ENCODE assay signal across 17 cellular contexts in the genomic region with DNA sequence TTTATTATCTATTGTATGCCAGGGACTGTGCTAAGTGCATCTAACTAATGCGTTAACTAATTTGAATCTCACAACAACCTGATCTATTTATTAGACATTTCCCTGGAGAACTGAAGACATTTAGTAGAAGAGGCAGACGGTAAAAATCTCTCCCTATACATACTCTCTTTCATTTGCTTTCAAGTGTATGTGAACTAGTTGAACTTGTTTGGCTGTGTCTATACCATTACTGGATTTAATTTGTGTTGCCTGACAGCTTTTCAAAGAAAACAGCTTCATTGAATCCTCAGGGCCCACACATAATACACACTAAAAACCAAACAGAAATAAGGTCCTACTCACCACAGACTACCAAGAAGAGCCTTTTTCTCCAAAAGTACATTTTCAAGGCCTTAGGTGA.
DNase-seq lines count a peak whose midpoint lies in the region; ATAC-seq, FAIRE-seq and TF ChIP-seq lines count a peak whose summit lies in the region.
"Had no signal": no experiment of that assay in that cellular context is flagged by ENCODE, and none has a peak within 500 bp of the region (broad histone marks: within the 10 kb centered on the region; RNA-seq: fewer than 3 reads in every experiment).

No MANE protein-coding gene starts in this region.

- H3K4me2 ChIP-seq in smooth muscle cell, result peak overlapping the region; percentile 70

- H3K9ac ChIP-seq in smooth muscle cell (ENCODE audit: low read depth) (peak overlapping the region; percentile 39), kidney (ENCODE audit: low read length in 2 of 2) (no peak overlapping the region)

- no peak overlapping the region for H3K4me3 Mint-ChIP-seq in HFFc6
- H3K4me3 Mint-ChIP-seq: CD8-positive, alpha-beta T cell had no signal

- H3K4me3 ChIP-seq in SJSA1 (no peak overlapping the region), smooth muscle cell (no peak overlapping the region), kidney (ENCODE audit: low read length in 2 of 2) (no peak overlapping the region)
- H3K4me3 ChIP-seq: MG63 had no signal

- H3K36me3 ChIP-seq in SJSA1, result no peaks in the 10 kb centered on the region
- no peaks in the 10 kb centered on the region for H3K36me3 ChIP-seq in smooth muscle cell (ENCODE audit: low read depth)
- no peaks in the 10 kb centered on the region for H3K36me3 ChIP-seq in kidney (ENCODE audit: control insufficient read depth in 1 of 2, insufficient read depth in 2 of 2, low read length in 2 of 2)

- H3K27me3 ChIP-seq in SJSA1 (replicated peaks) (no peaks in the 10 kb centered on the region), smooth muscle cell (ENCODE audit: low read depth) (no peaks in the 10 kb centered on the region)
- H3K27me3 ChIP-seq: MG63 had no signal

- H3F3A ChIP-seq in smooth muscle cell (ENCODE audit: low read depth), result no peaks in the 10 kb centered on the region

- no peak for FAIRE-seq in kidney (lab: Jason Lieb, UNC)
- FAIRE-seq: GM12892 had no signal

- peaks cover 12% of the 10 kb centered on the region for H3K9me3 Mint-ChIP-seq in HFFc6

- H3K27ac Mint-ChIP-seq in HFFc6, result peak overlapping the region; percentile 95
- H3K27ac Mint-ChIP-seq: CD8-positive, alpha-beta T cell had no signal

- peaks cover 13% of the 10 kb centered on the region for H3K4me1 ChIP-seq in SJSA1 (replicated peaks)
- H3K4me1 ChIP-seq in smooth muscle cell (ENCODE audit: low read depth), result no peaks in the 10 kb centered on the region
- no peaks in the 10 kb centered on the region for H3K4me1 ChIP-seq in kidney (ENCODE audit: control insufficient read depth in 1 of 2, insufficient read depth in 1 of 2, low read depth in 1 of 2, low read length in 2 of 2)

- H2AFZ ChIP-seq in smooth muscle cell (ENCODE audit: low read depth), result no peak overlapping the region

- H3K79me2 ChIP-seq in smooth muscle cell (ENCODE audit: low read depth), result no peaks in the 10 kb centered on the region

- TF ChIP-seq CTCF in HFFc6 (IDR thresholded peaks at IDR 0.05), result no peak
- no peak for TF ChIP-seq CTCF in smooth muscle cell (IDR thresholded peaks at IDR 0.05; ENCODE audit: borderline replicate concordance, insufficient read depth, poor library complexity, severe bottlenecking)
- TF ChIP-seq CTCF in kidney (IDR thresholded peaks at IDR 0.05; ENCODE audit: borderline replicate concordance, extremely low read depth, insufficient read depth), result no peak

- H3K27ac ChIP-seq in SJSA1, result peak overlapping the region; percentile 89
- peak overlapping the region; percentile 82 for H3K27ac ChIP-seq in smooth muscle cell (ENCODE audit: low read depth)
- no peak overlapping the region for H3K27ac ChIP-seq in kidney (ENCODE audit: low read depth in 2 of 2, low read length in 2 of 2)
- H3K27ac ChIP-seq in substantia nigra (ENCODE audit: low read depth, low read length, poor library complexity, severe bottlenecking), result no peak overlapping the region

- ATAC-seq in esophagus mucosa, result peak; percentile 59
- ATAC-seq: CD8-positive, alpha-beta T cell had no signal

- H3K9me3 ChIP-seq in SJSA1 (replicated peaks) (peaks cover 2% of the 10 kb centered on the region; the same call in 1 of the 2 replicates), smooth muscle cell (replicated peaks; ENCODE audit: low read depth) (peaks cover 11% of the 10 kb centered on the region), kidney (ENCODE audit: control insufficient read depth in 1 of 2, low read length in 2 of 2) (peaks cover 0 to 2% of the 10 kb centered on the region in 2 donors)

- no peaks in the 10 kb centered on the region; the same call in 1 of the 2 replicates for H3K27me3 Mint-ChIP-seq in HFFc6 (ENCODE audit: insufficient read depth)

- intact Hi-C loops in kidney (cut with DNase I), result no loop called here

- no peaks in the 10 kb centered on the region for H4K20me1 ChIP-seq in smooth muscle cell (ENCODE audit: low read depth)

- WGBS in smooth muscle cell (ENCODE audit: low lambda C conversion rate), result 86% methylated on average over 2 of the region's 2 CpGs

- DNase-seq in HFFc6 (no peak), SJSA1 (ENCODE audit: low read depth in 1 of 2, low spot score in 2 of 2) (no peak), smooth muscle cell (lab: John Stamatoyannopoulos, UW; ENCODE audit: unreplicated experiment) (no peak), kidney (no peak), Kasumi-1 (lab: John Stamatoyannopoulos, UW) (no peak), substantia nigra (lab: John Stamatoyannopoulos, UW) (no peak)
- DNase-seq: CD8-positive, alpha-beta T cell; DND-41; GDM1; KG1; NCI-H1092 treated with DMSO at 0.1 percent for 48 hours; NCI-H1694 treated with DMSO at 0.1 percent for 48 hours; NCI-H2171; SHP77 treated with DMSO at 0.1 percent for 48 hours had no signal

- peaks cover 19% of the 10 kb centered on the region for H3K36me3 Mint-ChIP-seq in HFFc6 (ENCODE audit: low read depth)
- H3K36me3 Mint-ChIP-seq: CD8-positive, alpha-beta T cell had no signal

- H3K4me1 Mint-ChIP-seq in HFFc6 (ENCODE audit: low read depth), result peaks cover 57% of the 10 kb centered on the region

Comparison
In these comparisons a context has a peak if more than half of its experiments do, and no peak if none do; other contexts are left out.
1. H3K27ac ChIP-seq: peak in SJSA1 (single experiment) and smooth muscle cell (single experiment); none in kidney (0 of 2) and substantia nigra (single experiment).